In the genomic region with DNA sequence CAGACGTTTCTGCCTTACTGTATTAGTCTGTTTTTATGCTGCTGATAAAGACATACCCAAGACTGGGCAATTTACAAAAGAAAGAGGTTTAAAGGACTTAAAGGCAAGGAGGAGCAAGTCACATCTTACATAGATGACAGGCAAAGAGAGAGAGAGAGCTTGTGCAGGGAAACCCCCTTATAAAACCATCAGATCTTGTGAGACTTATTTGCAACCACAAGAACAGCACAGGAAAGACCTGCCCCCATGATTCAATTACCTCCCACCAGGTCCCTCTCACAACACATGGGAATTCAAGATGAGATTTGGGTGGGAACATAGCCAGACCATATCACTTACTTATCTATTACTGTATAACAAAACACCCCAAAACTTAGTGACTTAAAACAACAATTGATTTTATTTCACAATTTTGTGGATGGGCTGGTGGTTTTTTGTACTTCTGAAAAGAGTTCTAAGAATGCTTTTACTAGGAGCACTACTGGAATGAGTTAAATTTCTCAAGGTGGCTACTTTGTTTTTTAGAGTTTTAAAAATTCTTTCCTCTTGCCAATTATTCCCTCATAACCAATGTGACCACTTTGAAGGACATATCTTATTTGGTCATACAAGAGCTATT, we compare ENCODE assay signal across 1 cellular context.
A peak's percentile ranks its signal among the peaks of the same experiment; 100 is the strongest.
TF ChIP-seq lines count a peak whose summit lies in the region.

No MANE protein-coding gene starts in this region.

TF ChIP-seq in K562, 482 proteins besides CTCF, POLR2A, EP300 and RAD21:
- no peak for TF ChIP-seq ETV5 (CRISPR knock-in tag; IDR thresholded peaks at IDR 0.05; ENCODE audit: low read depth)
- TF ChIP-seq TRIM28 (IDR thresholded peaks at IDR 0.05): peak; percentile 43; the same call in 1 of the 2 replicates
- TF ChIP-seq, protein P1, sequence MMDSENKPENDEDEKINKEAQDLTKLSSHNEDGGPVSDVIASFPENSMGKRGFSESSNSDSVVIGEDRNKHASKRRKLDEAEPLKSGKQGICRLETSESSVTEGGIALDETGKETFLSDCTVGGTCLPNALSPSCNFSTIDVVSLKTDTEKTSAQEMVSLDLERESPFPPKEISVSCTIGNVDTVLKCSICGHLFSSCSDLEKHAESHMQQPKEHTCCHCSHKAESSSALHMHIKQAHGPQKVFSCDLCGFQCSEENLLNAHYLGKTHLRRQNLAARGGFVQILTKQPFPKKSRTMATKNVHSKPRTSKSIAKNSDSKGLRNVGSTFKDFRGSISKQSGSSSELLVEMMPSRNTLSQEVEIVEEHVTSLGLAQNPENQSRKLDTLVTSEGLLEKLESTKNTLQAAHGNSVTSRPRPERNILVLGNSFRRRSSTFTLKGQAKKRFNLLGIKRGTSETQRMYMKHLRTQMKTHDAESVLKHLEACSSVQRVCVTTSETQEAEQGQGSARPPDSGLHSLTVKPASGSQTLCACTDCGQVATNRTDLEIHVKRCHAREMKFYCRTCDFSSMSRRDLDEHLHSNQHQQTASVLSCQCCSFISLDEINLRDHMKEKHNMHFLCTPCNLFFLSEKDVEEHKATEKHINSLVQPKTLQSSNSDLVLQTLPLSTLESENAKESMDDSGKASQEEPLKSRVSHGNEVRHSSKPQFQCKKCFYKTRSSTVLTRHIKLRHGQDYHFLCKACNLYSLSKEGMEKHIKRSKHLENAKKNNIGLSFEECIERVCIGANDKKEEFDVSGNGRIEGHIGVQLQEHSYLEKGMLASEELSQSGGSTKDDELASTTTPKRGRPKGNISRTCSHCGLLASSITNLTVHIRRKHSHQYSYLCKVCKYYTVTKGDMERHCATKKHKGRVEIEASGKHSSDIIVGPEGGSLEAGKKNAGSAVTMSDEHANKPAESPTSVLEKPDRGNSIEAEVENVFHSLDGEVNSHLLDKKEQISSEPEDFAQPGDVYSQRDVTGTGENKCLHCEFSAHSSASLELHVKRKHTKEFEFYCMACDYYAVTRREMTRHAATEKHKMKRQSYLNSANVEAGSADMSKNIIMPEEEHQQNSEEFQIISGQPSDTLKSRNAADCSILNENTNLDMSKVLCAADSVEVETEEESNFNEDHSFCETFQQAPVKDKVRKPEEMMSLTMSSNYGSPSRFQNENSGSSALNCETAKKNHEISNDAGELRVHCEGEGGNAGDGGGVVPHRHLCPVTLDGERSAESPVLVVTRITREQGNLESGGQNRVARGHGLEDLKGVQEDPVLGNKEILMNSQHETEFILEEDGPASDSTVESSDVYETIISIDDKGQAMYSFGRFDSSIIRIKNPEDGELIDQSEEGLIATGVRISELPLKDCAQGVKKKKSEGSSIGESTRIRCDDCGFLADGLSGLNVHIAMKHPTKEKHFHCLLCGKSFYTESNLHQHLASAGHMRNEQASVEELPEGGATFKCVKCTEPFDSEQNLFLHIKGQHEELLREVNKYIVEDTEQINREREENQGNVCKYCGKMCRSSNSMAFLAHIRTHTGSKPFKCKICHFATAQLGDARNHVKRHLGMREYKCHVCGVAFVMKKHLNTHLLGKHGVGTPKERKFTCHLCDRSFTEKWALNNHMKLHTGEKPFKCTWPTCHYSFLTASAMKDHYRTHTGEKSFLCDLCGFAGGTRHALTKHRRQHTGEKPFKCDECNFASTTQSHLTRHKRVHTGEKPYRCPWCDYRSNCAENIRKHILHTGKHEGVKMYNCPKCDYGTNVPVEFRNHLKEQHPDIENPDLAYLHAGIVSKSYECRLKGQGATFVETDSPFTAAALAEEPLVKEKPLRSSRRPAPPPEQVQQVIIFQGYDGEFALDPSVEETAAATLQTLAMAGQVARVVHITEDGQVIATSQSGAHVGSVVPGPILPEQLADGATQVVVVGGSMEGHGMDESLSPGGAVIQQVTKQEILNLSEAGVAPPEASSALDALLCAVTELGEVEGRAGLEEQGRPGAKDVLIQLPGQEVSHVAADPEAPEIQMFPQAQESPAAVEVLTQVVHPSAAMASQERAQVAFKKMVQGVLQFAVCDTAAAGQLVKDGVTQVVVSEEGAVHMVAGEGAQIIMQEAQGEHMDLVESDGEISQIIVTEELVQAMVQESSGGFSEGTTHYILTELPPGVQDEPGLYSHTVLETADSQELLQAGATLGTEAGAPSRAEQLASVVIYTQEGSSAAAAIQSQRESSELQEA (IDR thresholded peaks at IDR 0.05; ENCODE audit: low read depth): no peak
- TF ChIP-seq CBX3 (IDR thresholded peaks at IDR 0.05; ENCODE audit: borderline replicate concordance in 1 of 2, low read length in 2 of 2): 0 out of 3 replicates have a peak, but pooled peaks of 1 of the 2 experiments have one; percentile 25
- no peak for TF ChIP-seq ZNF175 (CRISPR knock-in tag; IDR thresholded peaks at IDR 0.05; ENCODE audit: low read depth)
- TF ChIP-seq, protein P2, sequence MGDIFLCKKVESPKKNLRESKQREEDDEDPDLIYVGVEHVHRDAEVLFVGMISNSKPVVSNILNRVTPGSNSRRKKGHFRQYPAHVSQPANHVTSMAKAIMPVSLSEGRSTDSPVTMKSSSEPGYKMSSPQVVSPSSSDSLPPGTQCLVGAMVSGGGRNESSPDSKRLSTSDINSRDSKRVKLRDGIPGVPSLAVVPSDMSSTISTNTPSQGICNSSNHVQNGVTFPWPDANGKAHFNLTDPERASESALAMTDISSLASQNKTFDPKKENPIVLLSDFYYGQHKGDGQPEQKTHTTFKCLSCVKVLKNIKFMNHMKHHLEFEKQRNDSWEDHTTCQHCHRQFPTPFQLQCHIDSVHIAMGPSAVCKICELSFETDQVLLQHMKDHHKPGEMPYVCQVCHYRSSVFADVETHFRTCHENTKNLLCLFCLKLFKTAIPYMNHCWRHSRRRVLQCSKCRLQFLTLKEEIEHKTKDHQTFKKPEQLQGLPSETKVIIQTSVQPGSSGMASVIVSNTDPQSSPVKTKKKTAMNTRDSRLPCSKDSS (IDR thresholded peaks at IDR 0.05; ENCODE audit: low read depth, partially characterized antibody): peak; percentile 62
- TF ChIP-seq ZFP36 (IDR thresholded peaks at IDR 0.05; ENCODE audit: low read depth, low read length, partially characterized antibody): peak; percentile 3
- TF ChIP-seq, protein P3, sequence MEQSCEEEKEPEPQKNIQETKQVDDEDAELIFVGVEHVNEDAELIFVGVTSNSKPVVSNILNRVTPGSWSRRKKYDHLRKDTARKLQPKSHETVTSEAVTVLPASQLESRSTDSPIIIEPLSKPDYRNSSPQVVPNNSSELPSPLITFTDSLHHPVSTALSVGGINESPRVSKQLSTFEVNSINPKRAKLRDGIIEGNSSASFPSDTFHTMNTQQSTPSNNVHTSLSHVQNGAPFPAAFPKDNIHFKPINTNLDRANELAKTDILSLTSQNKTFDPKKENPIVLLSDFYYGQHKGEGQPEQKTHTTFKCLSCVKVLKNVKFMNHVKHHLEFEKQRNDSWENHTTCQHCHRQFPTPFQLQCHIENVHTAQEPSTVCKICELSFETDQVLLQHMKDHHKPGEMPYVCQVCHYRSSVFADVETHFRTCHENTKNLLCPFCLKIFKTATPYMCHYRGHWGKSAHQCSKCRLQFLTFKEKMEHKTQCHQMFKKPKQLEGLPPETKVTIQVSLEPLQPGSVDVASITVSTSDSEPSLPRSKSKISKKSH (CRISPR knock-in tag; IDR thresholded peaks at IDR 0.05): no peak
- no peak for TF ChIP-seq TCFL5 (CRISPR knock-in tag; conservative IDR thresholded peaks at IDR 0.05)
- TF ChIP-seq ZNF431 (CRISPR knock-in tag; IDR thresholded peaks at IDR 0.05): peak; percentile 97
- TF ChIP-seq, protein P4, sequence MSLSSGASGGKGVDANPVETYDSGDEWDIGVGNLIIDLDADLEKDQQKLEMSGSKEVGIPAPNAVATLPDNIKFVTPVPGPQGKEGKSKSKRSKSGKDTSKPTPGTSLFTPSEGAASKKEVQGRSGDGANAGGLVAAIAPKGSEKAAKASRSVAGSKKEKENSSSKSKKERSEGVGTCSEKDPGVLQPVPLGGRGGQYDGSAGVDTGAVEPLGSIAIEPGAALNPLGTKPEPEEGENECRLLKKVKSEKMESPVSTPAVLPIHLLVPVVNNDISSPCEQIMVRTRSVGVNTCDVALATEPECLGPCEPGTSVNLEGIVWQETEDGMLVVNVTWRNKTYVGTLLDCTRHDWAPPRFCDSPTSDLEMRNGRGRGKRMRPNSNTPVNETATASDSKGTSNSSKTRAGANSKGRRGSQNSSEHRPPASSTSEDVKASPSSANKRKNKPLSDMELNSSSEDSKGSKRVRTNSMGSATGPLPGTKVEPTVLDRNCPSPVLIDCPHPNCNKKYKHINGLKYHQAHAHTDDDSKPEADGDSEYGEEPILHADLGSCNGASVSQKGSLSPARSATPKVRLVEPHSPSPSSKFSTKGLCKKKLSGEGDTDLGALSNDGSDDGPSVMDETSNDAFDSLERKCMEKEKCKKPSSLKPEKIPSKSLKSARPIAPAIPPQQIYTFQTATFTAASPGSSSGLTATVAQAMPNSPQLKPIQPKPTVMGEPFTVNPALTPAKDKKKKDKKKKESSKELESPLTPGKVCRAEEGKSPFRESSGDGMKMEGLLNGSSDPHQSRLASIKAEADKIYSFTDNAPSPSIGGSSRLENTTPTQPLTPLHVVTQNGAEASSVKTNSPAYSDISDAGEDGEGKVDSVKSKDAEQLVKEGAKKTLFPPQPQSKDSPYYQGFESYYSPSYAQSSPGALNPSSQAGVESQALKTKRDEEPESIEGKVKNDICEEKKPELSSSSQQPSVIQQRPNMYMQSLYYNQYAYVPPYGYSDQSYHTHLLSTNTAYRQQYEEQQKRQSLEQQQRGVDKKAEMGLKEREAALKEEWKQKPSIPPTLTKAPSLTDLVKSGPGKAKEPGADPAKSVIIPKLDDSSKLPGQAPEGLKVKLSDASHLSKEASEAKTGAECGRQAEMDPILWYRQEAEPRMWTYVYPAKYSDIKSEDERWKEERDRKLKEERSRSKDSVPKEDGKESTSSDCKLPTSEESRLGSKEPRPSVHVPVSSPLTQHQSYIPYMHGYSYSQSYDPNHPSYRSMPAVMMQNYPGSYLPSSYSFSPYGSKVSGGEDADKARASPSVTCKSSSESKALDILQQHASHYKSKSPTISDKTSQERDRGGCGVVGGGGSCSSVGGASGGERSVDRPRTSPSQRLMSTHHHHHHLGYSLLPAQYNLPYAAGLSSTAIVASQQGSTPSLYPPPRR (CRISPR knock-in tag; IDR thresholded peaks at IDR 0.05; ENCODE audit: borderline replicate concordance): no peak
TF ChIP-seq in K562: peak in this region for 5.
